Comparison of ENCODE assay signal across 2 cellular contexts in genomic region chr1:56448937-56449336, GRCh38.
TF ChIP-seq lines count a peak whose summit lies in the region.

No MANE protein-coding gene starts in this region.

TF ChIP-seq in IMR-90, 13 proteins besides CTCF, POLR2A, EP300 and RAD21:
- TF ChIP-seq, protein P1, sequence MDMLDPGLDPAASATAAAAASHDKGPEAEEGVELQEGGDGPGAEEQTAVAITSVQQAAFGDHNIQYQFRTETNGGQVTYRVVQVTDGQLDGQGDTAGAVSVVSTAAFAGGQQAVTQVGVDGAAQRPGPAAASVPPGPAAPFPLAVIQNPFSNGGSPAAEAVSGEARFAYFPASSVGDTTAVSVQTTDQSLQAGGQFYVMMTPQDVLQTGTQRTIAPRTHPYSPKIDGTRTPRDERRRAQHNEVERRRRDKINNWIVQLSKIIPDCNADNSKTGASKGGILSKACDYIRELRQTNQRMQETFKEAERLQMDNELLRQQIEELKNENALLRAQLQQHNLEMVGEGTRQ (IDR thresholded peaks at IDR 0.05; ENCODE audit: low read depth, low read length): no peak
- TF ChIP-seq CHD1 (IDR thresholded peaks at IDR 0.05; ENCODE audit: low read depth, low read length) (no peak), MAZ (IDR thresholded peaks at IDR 0.05; ENCODE audit: borderline replicate concordance, low read depth, low read length) (no peak), CEBPB (IDR thresholded peaks at IDR 0.05; ENCODE audit: low read depth, low read length) (peak; percentile 27; the same call in 1 of the 2 replicates)

TF ChIP-seq in HepG2, 621 proteins besides CTCF, POLR2A, EP300 and RAD21 (continued from another document and continues in another):
- TF ChIP-seq, protein P2, sequence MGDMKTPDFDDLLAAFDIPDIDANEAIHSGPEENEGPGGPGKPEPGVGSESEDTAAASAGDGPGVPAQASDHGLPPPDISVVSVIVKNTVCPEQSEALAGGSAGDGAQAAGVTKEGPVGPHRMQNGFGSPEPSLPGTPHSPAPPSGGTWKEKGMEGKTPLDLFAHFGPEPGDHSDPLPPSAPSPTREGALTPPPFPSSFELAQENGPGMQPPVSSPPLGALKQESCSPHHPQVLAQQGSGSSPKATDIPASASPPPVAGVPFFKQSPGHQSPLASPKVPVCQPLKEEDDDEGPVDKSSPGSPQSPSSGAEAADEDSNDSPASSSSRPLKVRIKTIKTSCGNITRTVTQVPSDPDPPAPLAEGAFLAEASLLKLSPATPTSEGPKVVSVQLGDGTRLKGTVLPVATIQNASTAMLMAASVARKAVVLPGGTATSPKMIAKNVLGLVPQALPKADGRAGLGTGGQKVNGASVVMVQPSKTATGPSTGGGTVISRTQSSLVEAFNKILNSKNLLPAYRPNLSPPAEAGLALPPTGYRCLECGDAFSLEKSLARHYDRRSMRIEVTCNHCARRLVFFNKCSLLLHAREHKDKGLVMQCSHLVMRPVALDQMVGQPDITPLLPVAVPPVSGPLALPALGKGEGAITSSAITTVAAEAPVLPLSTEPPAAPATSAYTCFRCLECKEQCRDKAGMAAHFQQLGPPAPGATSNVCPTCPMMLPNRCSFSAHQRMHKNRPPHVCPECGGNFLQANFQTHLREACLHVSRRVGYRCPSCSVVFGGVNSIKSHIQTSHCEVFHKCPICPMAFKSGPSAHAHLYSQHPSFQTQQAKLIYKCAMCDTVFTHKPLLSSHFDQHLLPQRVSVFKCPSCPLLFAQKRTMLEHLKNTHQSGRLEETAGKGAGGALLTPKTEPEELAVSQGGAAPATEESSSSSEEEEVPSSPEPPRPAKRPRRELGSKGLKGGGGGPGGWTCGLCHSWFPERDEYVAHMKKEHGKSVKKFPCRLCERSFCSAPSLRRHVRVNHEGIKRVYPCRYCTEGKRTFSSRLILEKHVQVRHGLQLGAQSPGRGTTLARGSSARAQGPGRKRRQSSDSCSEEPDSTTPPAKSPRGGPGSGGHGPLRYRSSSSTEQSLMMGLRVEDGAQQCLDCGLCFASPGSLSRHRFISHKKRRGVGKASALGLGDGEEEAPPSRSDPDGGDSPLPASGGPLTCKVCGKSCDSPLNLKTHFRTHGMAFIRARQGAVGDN (CRISPR knock-in tag; IDR thresholded peaks at IDR 0.05): peak; percentile 28
- peak; percentile 86 for TF ChIP-seq ELF3 (CRISPR knock-in tag; IDR thresholded peaks at IDR 0.05)
- peak; percentile 61; the same call in 1 of the 2 replicates for TF ChIP-seq ZNF317 (CRISPR knock-in tag; IDR thresholded peaks at IDR 0.05)
- peak; percentile 80; the same call in 1 of the 2 replicates for TF ChIP-seq ESRRA (CRISPR knock-in tag; IDR thresholded peaks at IDR 0.05; ENCODE audit: low read depth)
- TF ChIP-seq E2F2 (CRISPR knock-in tag; IDR thresholded peaks at IDR 0.05; ENCODE audit: borderline replicate concordance): peak; percentile 68; the same call in 1 of the 2 replicates
- TF ChIP-seq, protein P3, sequence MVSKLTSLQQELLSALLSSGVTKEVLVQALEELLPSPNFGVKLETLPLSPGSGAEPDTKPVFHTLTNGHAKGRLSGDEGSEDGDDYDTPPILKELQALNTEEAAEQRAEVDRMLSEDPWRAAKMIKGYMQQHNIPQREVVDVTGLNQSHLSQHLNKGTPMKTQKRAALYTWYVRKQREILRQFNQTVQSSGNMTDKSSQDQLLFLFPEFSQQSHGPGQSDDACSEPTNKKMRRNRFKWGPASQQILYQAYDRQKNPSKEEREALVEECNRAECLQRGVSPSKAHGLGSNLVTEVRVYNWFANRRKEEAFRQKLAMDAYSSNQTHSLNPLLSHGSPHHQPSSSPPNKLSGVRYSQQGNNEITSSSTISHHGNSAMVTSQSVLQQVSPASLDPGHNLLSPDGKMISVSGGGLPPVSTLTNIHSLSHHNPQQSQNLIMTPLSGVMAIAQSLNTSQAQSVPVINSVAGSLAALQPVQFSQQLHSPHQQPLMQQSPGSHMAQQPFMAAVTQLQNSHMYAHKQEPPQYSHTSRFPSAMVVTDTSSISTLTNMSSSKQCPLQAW (CRISPR knock-in tag; IDR thresholded peaks at IDR 0.05): peak; percentile 39; the same call in 1 of the 2 replicates
- TF ChIP-seq, protein P4, sequence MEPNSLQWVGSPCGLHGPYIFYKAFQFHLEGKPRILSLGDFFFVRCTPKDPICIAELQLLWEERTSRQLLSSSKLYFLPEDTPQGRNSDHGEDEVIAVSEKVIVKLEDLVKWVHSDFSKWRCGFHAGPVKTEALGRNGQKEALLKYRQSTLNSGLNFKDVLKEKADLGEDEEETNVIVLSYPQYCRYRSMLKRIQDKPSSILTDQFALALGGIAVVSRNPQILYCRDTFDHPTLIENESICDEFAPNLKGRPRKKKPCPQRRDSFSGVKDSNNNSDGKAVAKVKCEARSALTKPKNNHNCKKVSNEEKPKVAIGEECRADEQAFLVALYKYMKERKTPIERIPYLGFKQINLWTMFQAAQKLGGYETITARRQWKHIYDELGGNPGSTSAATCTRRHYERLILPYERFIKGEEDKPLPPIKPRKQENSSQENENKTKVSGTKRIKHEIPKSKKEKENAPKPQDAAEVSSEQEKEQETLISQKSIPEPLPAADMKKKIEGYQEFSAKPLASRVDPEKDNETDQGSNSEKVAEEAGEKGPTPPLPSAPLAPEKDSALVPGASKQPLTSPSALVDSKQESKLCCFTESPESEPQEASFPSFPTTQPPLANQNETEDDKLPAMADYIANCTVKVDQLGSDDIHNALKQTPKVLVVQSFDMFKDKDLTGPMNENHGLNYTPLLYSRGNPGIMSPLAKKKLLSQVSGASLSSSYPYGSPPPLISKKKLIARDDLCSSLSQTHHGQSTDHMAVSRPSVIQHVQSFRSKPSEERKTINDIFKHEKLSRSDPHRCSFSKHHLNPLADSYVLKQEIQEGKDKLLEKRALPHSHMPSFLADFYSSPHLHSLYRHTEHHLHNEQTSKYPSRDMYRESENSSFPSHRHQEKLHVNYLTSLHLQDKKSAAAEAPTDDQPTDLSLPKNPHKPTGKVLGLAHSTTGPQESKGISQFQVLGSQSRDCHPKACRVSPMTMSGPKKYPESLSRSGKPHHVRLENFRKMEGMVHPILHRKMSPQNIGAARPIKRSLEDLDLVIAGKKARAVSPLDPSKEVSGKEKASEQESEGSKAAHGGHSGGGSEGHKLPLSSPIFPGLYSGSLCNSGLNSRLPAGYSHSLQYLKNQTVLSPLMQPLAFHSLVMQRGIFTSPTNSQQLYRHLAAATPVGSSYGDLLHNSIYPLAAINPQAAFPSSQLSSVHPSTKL (CRISPR knock-in tag; IDR thresholded peaks at IDR 0.05): peak; percentile 91
- no peak for TF ChIP-seq ZFP82 (CRISPR knock-in tag; IDR thresholded peaks at IDR 0.05; ENCODE audit: borderline replicate concordance)
- peak; percentile 82; the same call in 1 of the 2 replicates for TF ChIP-seq ETV5 (CRISPR knock-in tag; IDR thresholded peaks at IDR 0.05; ENCODE audit: borderline replicate concordance)
- TF ChIP-seq FOSL1 (CRISPR knock-in tag; IDR thresholded peaks at IDR 0.05; ENCODE audit: borderline replicate concordance): peak; percentile 87; the same call in 1 of the 2 replicates
- peak; percentile 55 for TF ChIP-seq PHF5A (CRISPR knock-in tag; IDR thresholded peaks at IDR 0.05; ENCODE audit: low read depth, unreplicated experiment)
- TF ChIP-seq NR2F1 (CRISPR knock-in tag; IDR thresholded peaks at IDR 0.05): peak; percentile 52 to 67; a peak in 2 of 4 replicates
- TF ChIP-seq, protein P5, sequence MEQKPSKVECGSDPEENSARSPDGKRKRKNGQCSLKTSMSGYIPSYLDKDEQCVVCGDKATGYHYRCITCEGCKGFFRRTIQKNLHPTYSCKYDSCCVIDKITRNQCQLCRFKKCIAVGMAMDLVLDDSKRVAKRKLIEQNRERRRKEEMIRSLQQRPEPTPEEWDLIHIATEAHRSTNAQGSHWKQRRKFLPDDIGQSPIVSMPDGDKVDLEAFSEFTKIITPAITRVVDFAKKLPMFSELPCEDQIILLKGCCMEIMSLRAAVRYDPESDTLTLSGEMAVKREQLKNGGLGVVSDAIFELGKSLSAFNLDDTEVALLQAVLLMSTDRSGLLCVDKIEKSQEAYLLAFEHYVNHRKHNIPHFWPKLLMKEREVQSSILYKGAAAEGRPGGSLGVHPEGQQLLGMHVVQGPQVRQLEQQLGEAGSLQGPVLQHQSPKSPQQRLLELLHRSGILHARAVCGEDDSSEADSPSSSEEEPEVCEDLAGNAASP (CRISPR knock-in tag; IDR thresholded peaks at IDR 0.05; ENCODE audit: borderline replicate concordance): peak; percentile 66
- TF ChIP-seq SMAD9 (CRISPR knock-in tag; IDR thresholded peaks at IDR 0.05): no peak
- TF ChIP-seq, protein P6, sequence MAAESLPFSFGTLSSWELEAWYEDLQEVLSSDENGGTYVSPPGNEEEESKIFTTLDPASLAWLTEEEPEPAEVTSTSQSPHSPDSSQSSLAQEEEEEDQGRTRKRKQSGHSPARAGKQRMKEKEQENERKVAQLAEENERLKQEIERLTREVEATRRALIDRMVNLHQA (CRISPR knock-in tag; IDR thresholded peaks at IDR 0.05): no peak
- peak; percentile 34; the same call in 1 of the 2 replicates for TF ChIP-seq HOMEZ (CRISPR knock-in tag; IDR thresholded peaks at IDR 0.05; ENCODE audit: low read depth)
- no peak for TF ChIP-seq HOXA9 (CRISPR knock-in tag; IDR thresholded peaks at IDR 0.05; ENCODE audit: borderline replicate concordance)
- TF ChIP-seq MED1 (CRISPR knock-in tag; IDR thresholded peaks at IDR 0.05): peak; percentile 92
- peak; percentile 44 for TF ChIP-seq SAP130 (CRISPR knock-in tag; IDR thresholded peaks at IDR 0.05; ENCODE audit: low read depth)
- TF ChIP-seq, protein P7, sequence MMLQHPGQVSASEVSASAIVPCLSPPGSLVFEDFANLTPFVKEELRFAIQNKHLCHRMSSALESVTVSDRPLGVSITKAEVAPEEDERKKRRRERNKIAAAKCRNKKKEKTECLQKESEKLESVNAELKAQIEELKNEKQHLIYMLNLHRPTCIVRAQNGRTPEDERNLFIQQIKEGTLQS (CRISPR knock-in tag; IDR thresholded peaks at IDR 0.05): peak; percentile 65; the same call in 1 of the 2 replicates
- TF ChIP-seq ZSCAN12 (CRISPR knock-in tag; IDR thresholded peaks at IDR 0.05): 0 out of 2 replicates have a peak, but pooled peaks have one; percentile 60
- TF ChIP-seq, protein P8, sequence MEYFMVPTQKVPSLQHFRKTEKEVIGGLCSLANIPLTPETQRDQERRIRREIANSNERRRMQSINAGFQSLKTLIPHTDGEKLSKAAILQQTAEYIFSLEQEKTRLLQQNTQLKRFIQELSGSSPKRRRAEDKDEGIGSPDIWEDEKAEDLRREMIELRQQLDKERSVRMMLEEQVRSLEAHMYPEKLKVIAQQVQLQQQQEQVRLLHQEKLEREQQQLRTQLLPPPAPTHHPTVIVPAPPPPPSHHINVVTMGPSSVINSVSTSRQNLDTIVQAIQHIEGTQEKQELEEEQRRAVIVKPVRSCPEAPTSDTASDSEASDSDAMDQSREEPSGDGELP (IDR thresholded peaks at IDR 0.05; ENCODE audit: borderline replicate concordance, low read depth): peak; percentile 69; the same call in 1 of the 2 replicates
- peak; percentile 56; the same call in 1 of the 2 replicates for TF ChIP-seq RCOR2 (CRISPR knock-in tag; IDR thresholded peaks at IDR 0.05)
- TF ChIP-seq, protein P9, sequence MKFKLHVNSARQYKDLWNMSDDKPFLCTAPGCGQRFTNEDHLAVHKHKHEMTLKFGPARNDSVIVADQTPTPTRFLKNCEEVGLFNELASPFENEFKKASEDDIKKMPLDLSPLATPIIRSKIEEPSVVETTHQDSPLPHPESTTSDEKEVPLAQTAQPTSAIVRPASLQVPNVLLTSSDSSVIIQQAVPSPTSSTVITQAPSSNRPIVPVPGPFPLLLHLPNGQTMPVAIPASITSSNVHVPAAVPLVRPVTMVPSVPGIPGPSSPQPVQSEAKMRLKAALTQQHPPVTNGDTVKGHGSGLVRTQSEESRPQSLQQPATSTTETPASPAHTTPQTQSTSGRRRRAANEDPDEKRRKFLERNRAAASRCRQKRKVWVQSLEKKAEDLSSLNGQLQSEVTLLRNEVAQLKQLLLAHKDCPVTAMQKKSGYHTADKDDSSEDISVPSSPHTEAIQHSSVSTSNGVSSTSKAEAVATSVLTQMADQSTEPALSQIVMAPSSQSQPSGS (CRISPR knock-in tag; IDR thresholded peaks at IDR 0.05): peak; percentile 53; the same call in 1 of the 2 replicates
- peak; percentile 47; the same call in 1 of the 2 replicates for TF ChIP-seq PATZ1 (CRISPR knock-in tag; IDR thresholded peaks at IDR 0.05)
- TF ChIP-seq HDAC2 (CRISPR knock-in tag; IDR thresholded peaks at IDR 0.05): peak; percentile 82
- TF ChIP-seq HNF4G (IDR thresholded peaks at IDR 0.05; ENCODE audit: borderline replicate concordance, low read depth, low read length): peak; percentile 91
- peak; percentile 79; the same call in 1 of the 2 replicates for TF ChIP-seq HNF4G (CRISPR knock-in tag; IDR thresholded peaks at IDR 0.05; ENCODE audit: borderline replicate concordance, low read depth)
